ENCODE assay signal across 7 cellular contexts in genomic region chr7:98831641-98832221, GRCh38. TPM values are rescaled to one million over a fixed set of nuclear protein-coding genes. Genes with fewer than 3 reads are reported as not detected.
DNase-seq lines count a peak whose midpoint lies in the region; ATAC-seq and TF ChIP-seq lines count a peak whose summit lies in the region.

No MANE protein-coding gene starts in this region.

- H3K36me3 ChIP-seq in suprapubic skin, result no peaks in the 10 kb centered on the region

- peaks cover 4% of the 10 kb centered on the region for H3K4me1 ChIP-seq in suprapubic skin

- no peak overlapping the region for H3K27ac ChIP-seq in suprapubic skin

- no peak overlapping the region for H3K4me3 ChIP-seq in suprapubic skin

- H3K9me3 ChIP-seq in suprapubic skin, result no peaks in the 10 kb centered on the region

- DNase-seq in HCEC 1CT (peak; percentile 32), T-helper 1 cell (peak in 3 of 5 donors; percentile 14 to 31 (median 20)), dermis blood vessel endothelial cell (peak; percentile 53), suprapubic skin (ENCODE audit: low spot score in 2 of 2) (no peak), NCI-H2029 (lab: John Stamatoyannopoulos, UW) (no peak)
- peak; percentile 13 to 32 for DNase-seq in stimulated activated CD4-positive, alpha-beta T cell treated with anti-CD3 and anti-CD28 coated beads, Interleukin-15, amount 100 ng/mL, for 48 hours (ENCODE audit: low read depth in 2 of 2)

- 83% methylated on average over 8 of the region's 8 CpGs for WGBS in suprapubic skin

- ATAC-seq in HG02970 (IDR thresholded peaks at IDR 0.05; ENCODE audit: low FRiP score, unreplicated experiment), result no peak

- no peak for TF ChIP-seq EP300 in suprapubic skin (IDR thresholded peaks at IDR 0.05)

- H3K27me3 ChIP-seq in suprapubic skin, result peaks cover 15% of the 10 kb centered on the region

- no peak for TF ChIP-seq POLR2A in suprapubic skin (IDR thresholded peaks at IDR 0.05)

- TF ChIP-seq CTCF in suprapubic skin (IDR thresholded peaks at IDR 0.05), result no peak

RNA-seq across cellular contexts. Expression of gene TMEM130, which starts 38.1 kb away (rescaled TPM):
- total RNA-seq in dermis blood vessel endothelial cell, result not detected in 2 replicates
- total RNA-seq in suprapubic skin, result not detected

RNA-seq across cellular contexts. Expression of gene TRRAP, which starts 46.6 kb away (rescaled TPM):
- total RNA-seq in dermis blood vessel endothelial cell (24.2 and 47.0 TPM in 2 replicates), suprapubic skin (10 to 100 TPM; 46.2 to 97.1 (median 65.7) TPM)

Comparison
In these comparisons a context has a peak if more than half of its experiments do, and no peak if none do; other contexts are left out.
1. DNase-seq: peak in HCEC 1CT (single experiment), T-helper 1 cell (3 of 5), dermis blood vessel endothelial cell (single experiment) and stimulated activated CD4-positive, alpha-beta T cell treated with anti-CD3 and anti-CD28 coated beads, Interleukin-15, amount 100 ng/mL, for 48 hours (2 of 2); none in suprapubic skin (0 of 2) and NCI-H2029 (single experiment).